8 cellular contexts compared by ENCODE assay signal in the genomic region with DNA sequence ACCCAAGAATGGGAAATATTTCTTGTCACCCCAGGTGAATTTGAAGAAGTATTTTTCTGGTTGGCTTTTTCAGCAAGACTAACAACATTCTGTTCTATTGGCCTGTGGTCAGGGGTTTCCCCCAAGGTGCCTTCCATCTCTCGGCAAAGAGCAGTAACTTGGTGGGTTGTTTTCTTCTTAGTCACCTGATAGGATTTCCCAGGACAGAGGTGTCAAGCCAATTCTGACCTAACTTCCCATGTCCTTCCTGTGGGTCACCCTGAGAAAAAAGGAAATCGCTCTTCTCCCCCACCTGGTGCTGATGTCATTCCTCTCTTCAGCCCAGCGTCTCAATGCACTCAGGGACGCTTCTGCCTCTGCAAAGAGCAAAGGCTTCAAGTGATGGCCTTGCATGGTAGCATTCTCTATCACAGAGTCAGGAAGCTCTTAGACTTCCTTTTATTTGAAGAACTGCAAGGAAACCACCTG. TPM values are rescaled to one million over a fixed set of nuclear protein-coding genes. Genes with fewer than 3 reads are reported as not detected.
DNase-seq lines count a peak whose midpoint lies in the region; ATAC-seq and TF ChIP-seq lines count a peak whose summit lies in the region.

No MANE protein-coding gene starts in this region.

- H3K36me3 ChIP-seq in thymus (ENCODE audit: control insufficient read depth, insufficient read depth) = no peaks in the 10 kb centered on the region

- no peaks in the 10 kb centered on the region for H3K9me3 ChIP-seq in thymus (ENCODE audit: control insufficient read depth)

- peak overlapping the region; percentile 89 to 91 for H3K27ac Mint-ChIP-seq in T-cell
- H3K27ac Mint-ChIP-seq in central memory CD8-positive, alpha-beta T cell (ENCODE audit: low read depth) = peak overlapping the region; percentile 80

- DNase-seq in GM12864 (ENCODE audit: low read depth) (peak; percentile 43), T-cell (peak; percentile 40 to 85 (median 68)), amniotic stem cell (lab: John Stamatoyannopoulos, UW) (no peak), DMS153 treated with DMSO at 0.1 percent for 48 hours (lab: John Stamatoyannopoulos, UW; ENCODE audit: unreplicated experiment) (no peak), NOMO-1 treated with DMSO at 0.1 percent for 48 hours (lab: John Stamatoyannopoulos, UW; ENCODE audit: unreplicated experiment) (no peak)
- DNase-seq in central memory CD8-positive, alpha-beta T cell (ENCODE audit: low spot score in 2 of 2) = peak; percentile 35 to 66

- peak overlapping the region; percentile 60 to 71 (median 67) for H3K4me3 Mint-ChIP-seq in T-cell
- H3K4me3 Mint-ChIP-seq in central memory CD8-positive, alpha-beta T cell = peak overlapping the region; percentile 59

- H3K4me1 ChIP-seq in thymus (ENCODE audit: control insufficient read depth, insufficient read depth, low read length) = peaks cover 16% of the 10 kb centered on the region

- peaks cover 65 to 67% (median 67%) of the 10 kb centered on the region in 3 donors for H3K4me1 Mint-ChIP-seq in T-cell
- H3K4me1 Mint-ChIP-seq in central memory CD8-positive, alpha-beta T cell = peaks cover 52% of the 10 kb centered on the region

- TF ChIP-seq CTCF in GM12864 (IDR thresholded peaks at IDR 0.05; ENCODE audit: low read depth, low read length, missing control alignments) = no peak

- peak overlapping the region; percentile 74 for H3K27ac ChIP-seq in thymus (ENCODE audit: low read depth)

- ATAC-seq in HG02571 (IDR thresholded peaks at IDR 0.05; ENCODE audit: unreplicated experiment) = peak; percentile 85
- peak; percentile 89 to 93 (median 92) for ATAC-seq in T-cell (replicated peaks in 1 of 4)
- ATAC-seq in central memory CD8-positive, alpha-beta T cell (replicated peaks; ENCODE audit: extremely low read depth, poor library complexity, severe bottlenecking) = peak; percentile 89

- WGBS in thymus = 4% methylated on average over 4 of the region's 4 CpGs

- POLR2A ChIA-PET in T-cell (lab: Charles Lee) = interaction anchor here (0.6 to 1.0 kb wide), 4 partner anchors 17 to 907 kb away, joined by 3 to 4 read pairs (median 3); no protein-coding TSS in a partner anchor

- H3K4me3 ChIP-seq in GM12864 (ENCODE audit: low read depth, low read length) = no peak overlapping the region
- H3K4me3 ChIP-seq in thymus (ENCODE audit: low read length) = no peak overlapping the region

- CTCF ChIA-PET in T-cell (lab: Charles Lee) = interaction anchor here (0.6 to 1.6 kb wide), 5 partner anchors 17 to 1873 kb away, joined by 3 to 12 read pairs (median 4); a partner anchor contains a TSS

- H3K27me3 Mint-ChIP-seq in T-cell = no peaks in the 10 kb centered on the region
- H3K27me3 Mint-ChIP-seq in central memory CD8-positive, alpha-beta T cell = no peaks in the 10 kb centered on the region

- H3K9me3 Mint-ChIP-seq in T-cell = no peaks in the 10 kb centered on the region
- no peaks in the 10 kb centered on the region for H3K9me3 Mint-ChIP-seq in central memory CD8-positive, alpha-beta T cell

- H3K36me3 Mint-ChIP-seq in T-cell = no peaks in the 10 kb centered on the region
- peaks cover 12% of the 10 kb centered on the region for H3K36me3 Mint-ChIP-seq in central memory CD8-positive, alpha-beta T cell (ENCODE audit: insufficient read depth)

- H3K27me3 ChIP-seq in thymus (ENCODE audit: control insufficient read depth, insufficient read depth) = no peaks in the 10 kb centered on the region

RNA-seq across cellular contexts. Expression of a gene that starts 16.1 kb away (rescaled TPM):
- 10 to 100 TPM in 2 of 5 donors, 1 to 10 TPM in 2, under 1 TPM in 1; 0.53 to 11.8 (median 1.6) TPM for total RNA-seq in T-cell
- polyA plus RNA-seq in thymus = 1.9 TPM

RNA-seq across cellular contexts. Expression of a gene that starts 50.0 kb away (rescaled TPM):
- under 1 TPM in 1 of 5 donors, not detected in 4; 0.39 TPM for total RNA-seq in T-cell
- polyA plus RNA-seq in thymus = 0.07 TPM

Comparison
In these comparisons a context has a peak if more than half of its experiments do, and no peak if none do; other contexts are left out.
1. DNase-seq: peak in GM12864 (single experiment), T-cell (34 of 34) and central memory CD8-positive, alpha-beta T cell (2 of 2); none in amniotic stem cell (single experiment), DMS153 treated with DMSO at 0.1 percent for 48 hours (single experiment) and NOMO-1 treated with DMSO at 0.1 percent for 48 hours (single experiment).
2. Peak in every context shown above with its lines, with median percentiles within 50 percentile points of each other: ATAC-seq.